ENCODE assay signal across 8 cellular contexts in genomic region chr10:73910764-73911552, GRCh38. TPM values are rescaled to one million over a fixed set of nuclear protein-coding genes. Genes with fewer than 3 reads are reported as not detected.
DNase-seq lines count a peak whose midpoint lies in the region; TF ChIP-seq lines count a peak whose summit lies in the region.

Gene PLAU, plus strand, starts transcription at chr10:73911132. Its CDS starts 424 bp downstream, at chr10:73911556.

- POLR2A ChIA-PET in RWPE1 (lab: Yijun Ruan, JAX; ENCODE audit: low non-redundant PET), result interaction anchor here (0.7 to 6.0 kb wide), 2 partner anchors 9 to 23 kb away, joined by 6 to 28 read pairs; no protein-coding TSS in a partner anchor

- H3K4me1 ChIP-seq in ascending aorta (peaks cover 0 to 35% of the 10 kb centered on the region in 2 donors), iPS DF 6.9 (ENCODE audit: control insufficient read depth, insufficient read depth, low read length) (peaks cover 15% of the 10 kb centered on the region; the same call in 1 of the 2 replicates), sigmoid colon (peaks cover 0 to 53% (median 44%) of the 10 kb centered on the region in 4 donors)

- CTCF ChIA-PET in RWPE1 (lab: Yijun Ruan, JAX), result interaction anchor here (0.6 to 5.5 kb wide), 9 partner anchors 8 to 189 kb away, joined by 3 to 29 read pairs (median 3); no protein-coding TSS in a partner anchor

- intact Hi-C loops in ascending aorta (cut with DNase I), result no loop called here
- intact Hi-C loops in sigmoid colon (cut with DNase I), result no loop called here

- H3K27me3 ChIP-seq in ascending aorta (no peaks in the 10 kb centered on the region), iPS DF 6.9 (ENCODE audit: control insufficient read depth, insufficient read depth, low read length) (peaks cover 4% of the 10 kb centered on the region), sigmoid colon (no peaks in the 10 kb centered on the region)

- TF ChIP-seq POLR2A in sigmoid colon (IDR thresholded peaks at IDR 0.05), result no peak

- no peak for TF ChIP-seq EP300 in sigmoid colon (IDR thresholded peaks at IDR 0.05)

- H3K4me3 ChIP-seq in ascending aorta (peak within 1 kb of the TSS; percentile 77 to 78), iPS DF 6.9 (ENCODE audit: low read length) (peak within 1 kb of the TSS; percentile 75), sigmoid colon (peak within 1 kb of the TSS; percentile 41 to 70 (median 64))

- H3K27ac ChIP-seq in RWPE1 (peak within 1 kb of the TSS; percentile 89), ascending aorta (peak within 1 kb of the TSS; percentile 52 to 63), iPS DF 6.9 (ENCODE audit: low read length) (no peak within 1 kb of the TSS), sigmoid colon (peak within 1 kb of the TSS; percentile 52 to 81 (median 64))

- DNase-seq in CD1c-positive myeloid dendritic cell (ENCODE audit: extremely low spot score) (peak; percentile 70), H4 (ENCODE audit: low spot score) (no peak), RWPE1 (ENCODE audit: low spot score) (no peak), ascending aorta (ENCODE audit: low spot score in 2 of 2) (peak in 1 of 2 donors; percentile 69), iPS DF 6.9 (ENCODE audit: low read depth, low spot score) (no peak), sigmoid colon (peak; percentile 74), DMS79 treated with DMSO at 0.1 percent for 48 hours (lab: John Stamatoyannopoulos, UW) (no peak), cerebellar nuclear complex (lab: John Stamatoyannopoulos, UW) (no peak)

- no peaks in the 10 kb centered on the region for H3K9me3 ChIP-seq in ascending aorta
- H3K9me3 ChIP-seq in iPS DF 6.9 (ENCODE audit: control insufficient read depth, insufficient read depth, low read length), result no peaks in the 10 kb centered on the region
- H3K9me3 ChIP-seq in sigmoid colon, result no peaks in the 10 kb centered on the region

- H3K36me3 ChIP-seq in ascending aorta (peaks cover 0 to 5% of the 10 kb centered on the region in 2 donors), iPS DF 6.9 (ENCODE audit: control insufficient read depth, insufficient read depth, low read length) (no peaks in the 10 kb centered on the region), sigmoid colon (no peaks in the 10 kb centered on the region)

- no peak for TF ChIP-seq CTCF in RWPE1 (conservative IDR thresholded peaks at IDR 0.05; ENCODE audit: low read depth)
- TF ChIP-seq CTCF in ascending aorta (IDR thresholded peaks at IDR 0.05), result no peak
- no peak for TF ChIP-seq CTCF in sigmoid colon (IDR thresholded peaks at IDR 0.05)

- no CpG with 5 or more reads among the region's 74 CpGs for WGBS in iPS DF 6.9 (ENCODE audit: insufficient coverage, insufficient read length)
- 0 to 1% methylated on average over 74 of the region's 74 CpGs for WGBS in sigmoid colon, 2 donors

RNA-seq across cellular contexts. Expression of gene PLAU, which starts in this region (rescaled TPM):
- total RNA-seq in H4 (2014; rRNA removed; shearing (Covaris generic)), result 149 and 153 TPM in 2 replicates
- total RNA-seq in ascending aorta (1.5 TPM), sigmoid colon (1 to 10 TPM; 2.5 to 9.4 (median 3.7) TPM)
- 10 to 100 TPM in 1 of 3 donors, 1 to 10 TPM in 2; 3.6 to 15.7 (median 9.9) TPM for polyA plus RNA-seq in sigmoid colon

Comparison
In these comparisons a context has a peak if more than half of its experiments do, and no peak if none do; other contexts are left out.
1. RNA of gene PLAU (total RNA-seq): 149 to 153 TPM in H4; 2.5 to 9.4 TPM in sigmoid colon and 1.5 TPM in ascending aorta (single experiment); every median in the first group is over 10 times any median in the second.
2. DNase-seq: peak in CD1c-positive myeloid dendritic cell (single experiment) and sigmoid colon (single experiment); none in H4 (single experiment), RWPE1 (single experiment), iPS DF 6.9 (single experiment), DMS79 treated with DMSO at 0.1 percent for 48 hours (single experiment) and cerebellar nuclear complex (0 of 2).
3. Peak in every context shown above with its lines, with median percentiles within 50 percentile points of each other: H3K4me3 ChIP-seq.